Comparison of ENCODE assay signal across 8 cellular contexts in genomic region chr4:108466936-108467902, GRCh38.
DNase-seq lines count a peak whose midpoint lies in the region; ATAC-seq and TF ChIP-seq lines count a peak whose summit lies in the region.

No MANE protein-coding gene starts in this region.

- H3K4me1 Mint-ChIP-seq in T-helper 1 cell treated with Interleukin-12 subunit alpha and Interleukin-12 subunit beta and Interleukin-4 antibody, amounts not matched to agents 30 μg/mL and 1 μg/mL, for 36 hours (ENCODE audit: low read depth) = peaks cover 37% of the 10 kb centered on the region

- H3K9me3 ChIP-seq in gastrocnemius medialis (no peaks in the 10 kb centered on the region), Peyer's patch (no peaks in the 10 kb centered on the region)

- TF ChIP-seq CTCF in BJ (IDR thresholded peaks at IDR 0.05; ENCODE audit: insufficient read depth, low read depth, low read length) (no peak), gastrocnemius medialis (IDR thresholded peaks at IDR 0.05 in 4 of 5, conservative IDR thresholded peaks at IDR 0.05 in 1 of 5) (no peak), Peyer's patch (IDR thresholded peaks at IDR 0.05) (no peak)

- POLR2A ChIA-PET in BJ (lab: Charles Lee) = no interaction called here

- H3K27me3 ChIP-seq in BJ (ENCODE audit: control insufficient read depth, insufficient read depth, low read length) (peaks cover 2% of the 10 kb centered on the region; the same call in 1 of the 2 replicates), gastrocnemius medialis (no peaks in the 10 kb centered on the region), Peyer's patch (no peaks in the 10 kb centered on the region)

- ATAC-seq in GM18909 (IDR thresholded peaks at IDR 0.05; ENCODE audit: poor library complexity, unreplicated experiment) (peak; percentile 97), HG03064 (IDR thresholded peaks at IDR 0.05; ENCODE audit: low read depth, unreplicated experiment) (peak; percentile 98), gastrocnemius medialis (no peak)

- H3K4me1 ChIP-seq in gastrocnemius medialis (no peaks in the 10 kb centered on the region), Peyer's patch (no peaks in the 10 kb centered on the region)

- no peaks in the 10 kb centered on the region for H3K27me3 Mint-ChIP-seq in T-helper 1 cell treated with Interleukin-12 subunit alpha and Interleukin-12 subunit beta and Interleukin-4 antibody, amounts not matched to agents 30 μg/mL and 1 μg/mL, for 36 hours (ENCODE audit: low read depth)

- DNase-seq in BJ (ENCODE audit: low read depth) = peak; percentile 54
- DNase-seq in hepatic stellate cell (ENCODE audit: low spot score) = peak; percentile 46
- no peak for DNase-seq in KBM-7
- no peak for DNase-seq in gastrocnemius medialis
- no peak for DNase-seq in Peyer's patch

- CTCF ChIA-PET in BJ (lab: Yijun Ruan, JAX) = interaction anchor here (0.6 to 0.7 kb wide), 3 partner anchors 11 to 73 kb away, joined by 3 read pairs; no protein-coding TSS in a partner anchor

- H3K36me3 Mint-ChIP-seq in T-helper 1 cell treated with Interleukin-12 subunit alpha and Interleukin-12 subunit beta and Interleukin-4 antibody, amounts not matched to agents 30 μg/mL and 1 μg/mL, for 36 hours (ENCODE audit: low read depth) = peaks cover 5% of the 10 kb centered on the region

- intact Hi-C loops in gastrocnemius medialis (cut with DNase I; ENCODE audit: low total_unique reads) = no loop called here

- in situ Hi-C loops in KBM-7 (cut with MboI; ENCODE audit: low pct_unique_long_range_greater_than_20kb, low sequenced_read_pairs) (no loop called here), gastrocnemius medialis (cut with MboI; ENCODE audit: low sequenced_read_pairs in 4 of 4) (no loop called here)

- peak overlapping the region; percentile 69 for H3K4me3 Mint-ChIP-seq in T-helper 1 cell treated with Interleukin-12 subunit alpha and Interleukin-12 subunit beta and Interleukin-4 antibody, amounts not matched to agents 30 μg/mL and 1 μg/mL, for 36 hours

- H3K27ac ChIP-seq in gastrocnemius medialis (no peak overlapping the region), Peyer's patch (peak overlapping the region in 1 of 4 donors; percentile 5)

- TF ChIP-seq POLR2A in gastrocnemius medialis (IDR thresholded peaks at IDR 0.05) (no peak), Peyer's patch (IDR thresholded peaks at IDR 0.05) (no peak)

- peak overlapping the region; percentile 92 for H3K27ac Mint-ChIP-seq in T-helper 1 cell treated with Interleukin-12 subunit alpha and Interleukin-12 subunit beta and Interleukin-4 antibody, amounts not matched to agents 30 μg/mL and 1 μg/mL, for 36 hours

- H3K36me3 ChIP-seq in BJ (ENCODE audit: control insufficient read depth, insufficient read depth, low read length) (no peaks in the 10 kb centered on the region), gastrocnemius medialis (no peaks in the 10 kb centered on the region), Peyer's patch (no peaks in the 10 kb centered on the region)

- no peak overlapping the region for H3K4me3 ChIP-seq in BJ (ENCODE audit: low read depth, low read length)
- H3K4me3 ChIP-seq in gastrocnemius medialis = no peak overlapping the region
- no peak overlapping the region for H3K4me3 ChIP-seq in Peyer's patch

- H3K9me3 Mint-ChIP-seq in T-helper 1 cell treated with Interleukin-12 subunit alpha and Interleukin-12 subunit beta and Interleukin-4 antibody, amounts not matched to agents 30 μg/mL and 1 μg/mL, for 36 hours = no peaks in the 10 kb centered on the region

Comparison
In these comparisons a context has a peak if more than half of its experiments do, and no peak if none do; other contexts are left out.
1. DNase-seq: peak in BJ (single experiment) and hepatic stellate cell (single experiment); none in KBM-7 (single experiment), gastrocnemius medialis (0 of 2) and Peyer's patch (0 of 3).
2. ATAC-seq: peak in GM18909 (single experiment) and HG03064 (single experiment); none in gastrocnemius medialis (0 of 2).